Comparison of ENCODE assay signal across 7 cellular contexts in the genomic region with DNA sequence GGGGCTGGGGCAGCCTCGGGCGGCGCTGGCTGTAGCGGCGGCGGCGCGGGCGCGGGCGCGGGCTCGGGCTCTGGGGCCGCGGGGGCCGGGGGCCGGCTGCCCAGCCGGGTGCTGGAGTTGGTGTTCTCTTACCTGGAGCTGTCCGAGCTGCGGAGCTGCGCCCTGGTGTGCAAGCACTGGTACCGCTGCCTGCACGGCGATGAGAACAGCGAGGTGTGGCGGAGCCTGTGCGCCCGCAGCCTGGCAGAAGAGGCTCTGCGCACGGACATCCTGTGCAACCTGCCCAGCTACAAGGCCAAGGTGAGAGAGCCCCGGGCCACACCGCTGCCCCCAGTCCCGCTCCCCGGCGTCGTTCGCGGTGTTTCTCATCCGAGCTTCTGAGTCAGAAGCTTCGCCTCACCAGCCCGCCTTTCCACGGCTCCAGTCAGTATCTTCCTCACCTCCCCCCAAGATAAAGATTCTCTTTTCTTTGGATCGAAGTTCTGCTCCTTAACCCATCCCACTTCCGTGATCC. TPM values are rescaled to one million over a fixed set of nuclear protein-coding genes. Genes with fewer than 3 reads are reported as not detected.
A peak's percentile ranks its signal among the peaks of the same experiment; 100 is the strongest.
DNase-seq lines count a peak whose midpoint lies in the region; ATAC-seq and TF ChIP-seq lines count a peak whose summit lies in the region.

No MANE protein-coding gene starts in this region.

- no peaks in the 10 kb centered on the region for H3K36me3 Mint-ChIP-seq in natural killer cell

- no peaks in the 10 kb centered on the region for H3K9me3 Mint-ChIP-seq in natural killer cell

- H3K27me3 ChIP-seq in esophagus muscularis mucosa (no peaks in the 10 kb centered on the region), subcutaneous abdominal adipose tissue (ENCODE audit: control insufficient read depth in 5 of 5, insufficient read depth in 4 of 5, low read length in 5 of 5) (no peaks in the 10 kb centered on the region)

- H3K9me3 ChIP-seq in esophagus muscularis mucosa: no peaks in the 10 kb centered on the region
- H3K9me3 ChIP-seq in subcutaneous abdominal adipose tissue (ENCODE audit: control insufficient read depth in 5 of 5, low read length in 5 of 5): no peaks in the 10 kb centered on the region

- no peak for TF ChIP-seq POLR2A in esophagus muscularis mucosa (IDR thresholded peaks at IDR 0.05; ENCODE audit: low read depth)

- H3K4me1 Mint-ChIP-seq in natural killer cell: peaks cover 15 to 27% of the 10 kb centered on the region in 2 donors

- H3K36me3 ChIP-seq in esophagus muscularis mucosa (peaks cover 0 to 16% (median 9%) of the 10 kb centered on the region in 4 donors), subcutaneous abdominal adipose tissue (ENCODE audit: control insufficient read depth in 5 of 5, insufficient read depth in 5 of 5, low read length in 5 of 5) (peaks cover 0 to 8% (median 0%) of the 10 kb centered on the region in 5 donors)

- peaks cover 29 to 60% (median 38%) of the 10 kb centered on the region in 4 donors for H3K4me1 ChIP-seq in esophagus muscularis mucosa
- peaks cover 0 to 24% (median 22%) of the 10 kb centered on the region in 5 donors for H3K4me1 ChIP-seq in subcutaneous abdominal adipose tissue (ENCODE audit: control insufficient read depth in 5 of 5, insufficient read depth in 5 of 5, low read length in 5 of 5)

- peak overlapping the region; percentile 87 to 96 (median 92) for H3K27ac ChIP-seq in esophagus muscularis mucosa (replicated peaks in 1 of 4)
- peak overlapping the region; percentile 54 for H3K27ac ChIP-seq in subcutaneous abdominal adipose tissue (ENCODE audit: low read depth, low read length)

- TF ChIP-seq CTCF in esophagus muscularis mucosa (IDR thresholded peaks at IDR 0.05): no peak
- TF ChIP-seq CTCF in natural killer cell (IDR thresholded peaks at IDR 0.05): no peak

- H3K27ac Mint-ChIP-seq in natural killer cell: peak overlapping the region; percentile 79 to 88

- 3% methylated on average over 14 of the region's 44 CpGs for WGBS in esophagus muscularis mucosa

- peak overlapping the region; percentile 92 to 96 (median 93) for H3K4me3 ChIP-seq in esophagus muscularis mucosa
- H3K4me3 ChIP-seq in subcutaneous abdominal adipose tissue (ENCODE audit: low read depth in 1 of 5, low read length in 5 of 5): peak overlapping the region; percentile 70 to 100 (median 98)

- H3K4me3 Mint-ChIP-seq in natural killer cell: peak overlapping the region; percentile 86

- H3K9ac ChIP-seq in subcutaneous abdominal adipose tissue (ENCODE audit: low read length in 5 of 5): peak overlapping the region; percentile 48 to 89 (median 88)

- H3K27me3 Mint-ChIP-seq in natural killer cell (ENCODE audit: low read depth in 2 of 2): no peaks in the 10 kb centered on the region

- DNase-seq in NCI-H128 (lab: John Stamatoyannopoulos, UW; ENCODE audit: unreplicated experiment) (peak; percentile 7), activated T-cell treated with anti-CD3 and anti-CD28 coated beads for 24 hours (ENCODE audit: low read depth) (peak; percentile 28), esophagus muscularis mucosa (ENCODE audit: extremely low spot score) (peak; percentile 91), natural killer cell (no peak)

- TF ChIP-seq EP300 in esophagus muscularis mucosa (IDR thresholded peaks at IDR 0.05): no peak

- peak; percentile 40 for ATAC-seq in GM18502 (IDR thresholded peaks at IDR 0.05; ENCODE audit: poor library complexity, unreplicated experiment)
- ATAC-seq in HG02588 (IDR thresholded peaks at IDR 0.05; ENCODE audit: unreplicated experiment): peak; percentile 36
- peak; percentile 35 to 66 (median 54) for ATAC-seq in natural killer cell

- intact Hi-C loops in esophagus muscularis mucosa (cut with DNase I) (loop anchor here (5.0 kb wide), 1 partner anchor 373 kb away; a partner anchor contains a TSS), natural killer cell (cut with micrococcal nuclease) (loop anchor here (2.0 to 5.0 kb wide), 3 partner anchors 64 to 298 kb away; a partner anchor contains a TSS)

RNA-seq across cellular contexts. Expression of a gene that starts 0.6 kb away (rescaled TPM):
- total RNA-seq in esophagus muscularis mucosa (10 to 100 TPM in 2 of 4 donors, 1 to 10 TPM in 2; 9.0 to 14.7 (median 9.8) TPM), natural killer cell (1 to 10 TPM; 3.2 to 7.9 (median 7.8) TPM)

RNA-seq across cellular contexts. Expression of a gene that starts 0.7 kb away (rescaled TPM):
- 1 to 10 TPM; 3.8 to 8.7 (median 5.6) TPM for total RNA-seq in esophagus muscularis mucosa
- 10 to 100 TPM; 13.5 to 16.2 (median 14.7) TPM for total RNA-seq in natural killer cell

RNA-seq across cellular contexts. Expression of a gene that starts 53.9 kb away (rescaled TPM):
- total RNA-seq in esophagus muscularis mucosa (not detected), natural killer cell (not detected)
